8 cellular contexts compared by ENCODE assay signal in the genomic region with DNA sequence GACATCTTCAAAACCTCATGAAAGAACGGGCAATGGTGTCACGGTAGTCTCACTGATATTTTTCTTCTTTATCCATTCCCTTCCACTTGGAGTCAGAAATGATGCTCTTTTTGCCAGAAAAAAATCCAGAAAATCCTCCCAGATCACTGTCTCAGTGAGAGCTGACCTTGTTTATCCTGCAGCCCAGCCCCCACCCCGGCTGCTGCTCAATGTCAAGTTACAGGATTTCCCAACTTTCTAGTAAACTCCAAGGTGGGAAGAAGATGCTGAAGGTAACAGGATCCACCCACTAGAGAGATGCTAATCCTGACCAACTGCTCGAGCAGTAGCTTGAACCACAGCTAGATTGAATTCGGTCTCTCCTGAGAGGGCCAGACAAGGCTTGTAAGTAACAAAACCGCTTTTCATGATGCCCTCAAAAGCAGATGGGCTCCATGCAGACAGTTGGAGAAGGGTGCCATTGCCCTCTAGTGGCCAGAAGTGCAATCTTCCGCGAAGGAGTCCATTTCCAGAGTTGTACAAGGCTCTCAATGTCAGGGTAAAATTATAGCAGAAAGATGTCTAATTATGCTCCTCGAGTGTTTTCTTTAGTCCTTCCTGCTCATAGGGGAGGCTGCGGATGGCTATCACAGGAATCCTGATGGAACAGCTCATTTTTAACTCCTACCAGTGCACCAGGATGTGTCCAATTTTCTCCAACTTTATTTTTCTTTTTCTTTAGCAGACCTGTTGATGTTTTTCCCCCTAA. TPM values are rescaled to one million over a fixed set of nuclear protein-coding genes. Genes with fewer than 3 reads are reported as not detected.
DNase-seq lines count a peak whose midpoint lies in the region; ATAC-seq and TF ChIP-seq lines count a peak whose summit lies in the region.

No MANE protein-coding gene starts in this region.

- H3K4me1 Mint-ChIP-seq in T-helper 17 cell, result no peaks in the 10 kb centered on the region

- no peak overlapping the region for H3K4me3 Mint-ChIP-seq in T-helper 17 cell

- peaks cover 4% of the 10 kb centered on the region for H3K36me3 Mint-ChIP-seq in T-helper 17 cell (ENCODE audit: low read depth)

- peaks cover 17% of the 10 kb centered on the region for H3K27me3 Mint-ChIP-seq in T-helper 17 cell

- H3K27me3 ChIP-seq in left ventricle myocardium inferior (ENCODE audit: low read depth) (peaks cover 27% of the 10 kb centered on the region), psoas muscle (ENCODE audit: insufficient read depth in 3 of 3, low read length in 2 of 3) (peaks cover 0 to 25% (median 7%) of the 10 kb centered on the region in 3 donors)

- H3K27ac ChIP-seq in left ventricle myocardium inferior (replicated peaks) (peak overlapping the region; percentile 20), psoas muscle (no peak overlapping the region)

- TF ChIP-seq CTCF in left ventricle myocardium inferior (IDR thresholded peaks at IDR 0.05; ENCODE audit: borderline replicate concordance) (peak; percentile 93), psoas muscle (IDR thresholded peaks at IDR 0.05) (peak; percentile 92)

- H3K4me3 ChIP-seq in left ventricle myocardium inferior (no peak overlapping the region), psoas muscle (no peak overlapping the region)

- no peaks in the 10 kb centered on the region for H3K36me3 ChIP-seq in left ventricle myocardium inferior
- H3K36me3 ChIP-seq in psoas muscle (ENCODE audit: insufficient read depth in 1 of 2, low read depth in 1 of 2), result no peaks in the 10 kb centered on the region

- ATAC-seq in GM19023 (IDR thresholded peaks at IDR 0.05; ENCODE audit: unreplicated experiment) (peak; percentile 89), HG03354 (IDR thresholded peaks at IDR 0.05; ENCODE audit: poor library complexity, severe bottlenecking, unreplicated experiment) (peak; percentile 87), psoas muscle (peak; percentile 79 to 83 (median 80)), T-helper 17 cell (no peak)

- intact Hi-C loops in left ventricle myocardium inferior (cut with micrococcal nuclease) (no loop called here), psoas muscle (cut with DNase I) (loop anchor here in 1 of 2 donors (5.0 to 10.0 kb wide), 2 partner anchors 641 to 1753 kb away; no protein-coding TSS in a partner anchor)

- H3K4me1 ChIP-seq in left ventricle myocardium inferior, result peaks cover 32% of the 10 kb centered on the region
- peaks cover 12% of the 10 kb centered on the region for H3K4me1 ChIP-seq in psoas muscle

- H3K27ac Mint-ChIP-seq in T-helper 17 cell, result no peak overlapping the region

- 17 to 22% (median 17%) methylated on average over 10 of the region's 10 CpGs for WGBS in psoas muscle, 3 donors

- peak; percentile 12 for DNase-seq in COR-L47 (lab: John Stamatoyannopoulos, UW)
- peak; percentile 14 to 74 for DNase-seq in NCI-H526 (lab: John Stamatoyannopoulos, UW)
- DNase-seq in amniotic epithelial cell (ENCODE audit: low read depth), result peak; percentile 85
- DNase-seq in left ventricle myocardium inferior, result peak; percentile 49
- peak; percentile 53 to 68 for DNase-seq in psoas muscle
- no peak for DNase-seq in T-helper 17 cell

- H3K9me3 ChIP-seq in left ventricle myocardium inferior (replicated peaks) (no peaks in the 10 kb centered on the region), psoas muscle (no peaks in the 10 kb centered on the region), T-helper 17 cell (ENCODE audit: control insufficient read depth, low read length, poor library complexity, severe bottlenecking) (no peaks in the 10 kb centered on the region)

RNA-seq across cellular contexts. Expression of gene CDH11, which starts 4.0 kb away (rescaled TPM):
- total RNA-seq in left ventricle myocardium inferior, result 20.9 TPM
- total RNA-seq in psoas muscle, result 10 to 100 TPM in 2 of 4 donors, 1 to 10 TPM in 2; 3.2 to 16.8 (median 7.8) TPM
- under 1 TPM; 0.33 to 0.71 (median 0.62) TPM for polyA plus RNA-seq in psoas muscle
- total RNA-seq in T-helper 17 cell, result not detected

Comparison
In these comparisons a context has a peak if more than half of its experiments do, and no peak if none do; other contexts are left out.
1. DNase-seq: peak in COR-L47 (single experiment), NCI-H526 (2 of 2), amniotic epithelial cell (single experiment), left ventricle myocardium inferior (single experiment) and psoas muscle (2 of 2); none in T-helper 17 cell (0 of 3).
2. RNA of gene CDH11, which starts 4.0 kb away (total RNA-seq): 20.9 TPM in left ventricle myocardium inferior (single experiment) and 3.2 to 16.8 TPM in psoas muscle; not detected in T-helper 17 cell; every median in the first group is over 4 times any median in the second.